ENCODE assay signal across 8 cellular contexts in genomic region chr17:56914641-56915263, GRCh38. TPM values are rescaled to one million over a fixed set of nuclear protein-coding genes. Genes with fewer than 3 reads are reported as not detected.
DNase-seq lines count a peak whose midpoint lies in the region; ATAC-seq, FAIRE-seq and TF ChIP-seq lines count a peak whose summit lies in the region.

No MANE protein-coding gene starts in this region.

- peak overlapping the region; percentile 78 for H3K4me3 ChIP-seq in BLaER1
- peak overlapping the region; percentile 85 for H3K4me3 ChIP-seq in HUES64 (ENCODE audit: low read length)
- H3K4me3 ChIP-seq in keratinocyte (ENCODE audit: control insufficient read depth in 2 of 3, extremely low read depth in 1 of 3, insufficient read depth in 2 of 3, low read depth in 1 of 3, low read length in 3 of 3) = peak overlapping the region; percentile 85 to 97 (median 93)
- peak overlapping the region; percentile 86 for H3K4me3 ChIP-seq in suprapubic skin

- H3K4me2 ChIP-seq in BLaER1 = peak overlapping the region; percentile 91
- H3K4me2 ChIP-seq in keratinocyte (ENCODE audit: control insufficient read depth, extremely low read depth, insufficient read depth, low read depth, low read length) = peak overlapping the region; percentile 86

- DNase-seq in activated naive CD8-positive, alpha-beta T cell treated with anti-CD3 and anti-CD28 coated beads, Interleukin-2, amount 50 U/mL, for 24 hours = no peak
- DNase-seq in keratinocyte (ENCODE audit: low read depth, low spot score) = no peak
- no peak for DNase-seq in suprapubic skin (ENCODE audit: low spot score in 2 of 2)
- no peak for DNase-seq in posterior cingulate gyrus
- DNase-seq in NCI-H2196 (lab: John Stamatoyannopoulos, UW; ENCODE audit: unreplicated experiment) = no peak

- TF ChIP-seq EP300 in suprapubic skin (IDR thresholded peaks at IDR 0.05) = no peak

- no peak for FAIRE-seq in keratinocyte (lab: Jason Lieb, UNC)

- H3K36me3 Mint-ChIP-seq in activated naive CD8-positive, alpha-beta T cell treated with anti-CD3 and anti-CD28 coated beads, Interleukin-2, amount 50 U/mL, for 24 hours (ENCODE audit: low read depth) = peaks cover 22% of the 10 kb centered on the region

- intact Hi-C loops in posterior cingulate gyrus (cut with DNase I) = no loop called here

- no peaks in the 10 kb centered on the region for H3K27me3 Mint-ChIP-seq in activated naive CD8-positive, alpha-beta T cell treated with anti-CD3 and anti-CD28 coated beads, Interleukin-2, amount 50 U/mL, for 24 hours

- H3K79me2 ChIP-seq in keratinocyte (ENCODE audit: control insufficient read depth, insufficient read depth, low read length) = peaks cover 43% of the 10 kb centered on the region

- 25% methylated on average over 5 of the region's 9 CpGs for WGBS in HUES64
- WGBS in suprapubic skin = 14% methylated on average over 9 of the region's 9 CpGs

- H3K36me3 ChIP-seq in BLaER1 (peaks cover 14% of the 10 kb centered on the region; the same call in 1 of the 2 replicates), HUES64 (ENCODE audit: insufficient read depth, low read length) (no peaks in the 10 kb centered on the region), keratinocyte (ENCODE audit: control insufficient read depth in 2 of 2, extremely low read depth in 1 of 2, insufficient read depth in 2 of 2, low read length in 2 of 2) (peaks cover 0 to 15% of the 10 kb centered on the region in 2 experiments), suprapubic skin (no peaks in the 10 kb centered on the region)

- peaks cover 73% of the 10 kb centered on the region for H3K4me1 Mint-ChIP-seq in activated naive CD8-positive, alpha-beta T cell treated with anti-CD3 and anti-CD28 coated beads, Interleukin-2, amount 50 U/mL, for 24 hours

- peak overlapping the region; percentile 90 for H3K9ac ChIP-seq in BLaER1
- H3K9ac ChIP-seq in HUES64 (ENCODE audit: low read depth, low read length) = peak overlapping the region; percentile 88; the same call in 1 of the 2 replicates
- peak overlapping the region; percentile 97 for H3K9ac ChIP-seq in keratinocyte (ENCODE audit: control insufficient read depth, extremely low read depth, insufficient read depth, low read length)

- no peak for ATAC-seq in activated naive CD8-positive, alpha-beta T cell treated with anti-CD3 and anti-CD28 coated beads, Interleukin-2, amount 50 U/mL, for 24 hours
- no peak for ATAC-seq in HG03442 (IDR thresholded peaks at IDR 0.05; ENCODE audit: unreplicated experiment)

- H3K4me3 Mint-ChIP-seq in activated naive CD8-positive, alpha-beta T cell treated with anti-CD3 and anti-CD28 coated beads, Interleukin-2, amount 50 U/mL, for 24 hours = peak overlapping the region; percentile 97

- H4K20me1 ChIP-seq in BLaER1 = peaks cover 36% of the 10 kb centered on the region
- no peaks in the 10 kb centered on the region for H4K20me1 ChIP-seq in keratinocyte (ENCODE audit: control insufficient read depth, extremely low read depth, insufficient read depth, low read length)

- H3K27ac Mint-ChIP-seq in activated naive CD8-positive, alpha-beta T cell treated with anti-CD3 and anti-CD28 coated beads, Interleukin-2, amount 50 U/mL, for 24 hours = peak overlapping the region; percentile 97

- H3K9me1 ChIP-seq in keratinocyte (ENCODE audit: control insufficient read depth, extremely low read depth, insufficient read depth, low read length) = no peaks in the 10 kb centered on the region

- H3K4me1 ChIP-seq in BLaER1 = peaks cover 47% of the 10 kb centered on the region
- H3K4me1 ChIP-seq in HUES64 (ENCODE audit: insufficient read depth, low read length) = peaks cover 4% of the 10 kb centered on the region; the same call in 1 of the 2 replicates
- H3K4me1 ChIP-seq in keratinocyte (ENCODE audit: control insufficient read depth, extremely low read depth, insufficient read depth, low read length) = peaks cover 27% of the 10 kb centered on the region
- peaks cover 48% of the 10 kb centered on the region for H3K4me1 ChIP-seq in suprapubic skin

- H2AFZ ChIP-seq in keratinocyte (ENCODE audit: control insufficient read depth, low read length) = no peak overlapping the region

- H3K9me3 Mint-ChIP-seq in activated naive CD8-positive, alpha-beta T cell treated with anti-CD3 and anti-CD28 coated beads, Interleukin-2, amount 50 U/mL, for 24 hours = peaks cover 20% of the 10 kb centered on the region

- no peak for TF ChIP-seq CTCF in keratinocyte (optimal IDR thresholded peaks at IDR 0.05 in 1 of 3, IDR thresholded peaks at IDR 0.05 in 1 of 3, conservative IDR thresholded peaks at IDR 0.05 in 1 of 3; ENCODE audit: extremely low read depth in 1 of 3, insufficient read depth in 2 of 3, low read length in 3 of 3)
- no peak for TF ChIP-seq CTCF in suprapubic skin (IDR thresholded peaks at IDR 0.05)

- peaks cover 20% of the 10 kb centered on the region for H3K9me3 ChIP-seq in BLaER1
- no peaks in the 10 kb centered on the region for H3K9me3 ChIP-seq in HUES64 (ENCODE audit: insufficient read depth, low read depth, low read length)
- H3K9me3 ChIP-seq in keratinocyte (ENCODE audit: control insufficient read depth, low read depth, low read length) = no peaks in the 10 kb centered on the region
- no peaks in the 10 kb centered on the region for H3K9me3 ChIP-seq in suprapubic skin

- H3K27ac ChIP-seq in BLaER1 = peak overlapping the region; percentile 89
- no peak overlapping the region for H3K27ac ChIP-seq in HUES64 (ENCODE audit: low read depth, low read length)
- H3K27ac ChIP-seq in keratinocyte (ENCODE audit: control insufficient read depth, insufficient read depth, low read length) = peak overlapping the region; percentile 93
- H3K27ac ChIP-seq in suprapubic skin = peak overlapping the region; percentile 90

- H3K27me3 ChIP-seq in BLaER1 (no peaks in the 10 kb centered on the region), HUES64 (ENCODE audit: insufficient read depth, low read length) (peaks cover 34% of the 10 kb centered on the region), keratinocyte (ENCODE audit: control insufficient read depth, extremely low read depth, insufficient read depth, low read length) (no peaks in the 10 kb centered on the region), suprapubic skin (no peaks in the 10 kb centered on the region)

- no peak for TF ChIP-seq POLR2A in suprapubic skin (IDR thresholded peaks at IDR 0.05)

- dilution Hi-C loops in keratinocyte (cut with MboI; ENCODE audit: extremely low pct_ligation_motif_present, low sequenced_read_pairs) = no loop called here

RNA-seq across cellular contexts. Expression of gene TRIM25, which starts 0.9 kb away (rescaled TPM):
- 19.2 TPM for polyA plus RNA-seq in HUES64 (2013, experiment 1 of 2)
- 18.5 TPM for polyA plus RNA-seq in HUES64 (2013, experiment 2 of 2)
- 35.0 to 98.7 TPM (median 60.3 TPM) in 3 replicates for polyA plus RNA-seq in keratinocyte
- polyA plus RNA-seq in keratinocyte (2011; ENCODE audit: low read depth) = 138 TPM
- polyA plus RNA-seq in keratinocyte (2011; cell fraction: cytosol; rRNA removed) = 45.1 and 67.0 TPM in 2 replicates
- polyA plus RNA-seq in keratinocyte (2011; cell fraction: nucleus; rRNA removed) = 75.6 and 97.0 TPM in 2 replicates
- 38.6 and 67.5 TPM in 2 replicates for polyA plus RNA-seq in keratinocyte (2012; ENCODE audit: low replicate concordance)
- 48.1 to 70.4 TPM (median 59.6 TPM) in 3 replicates for polyA minus RNA-seq in keratinocyte
- polyA minus RNA-seq in keratinocyte (2011; cell fraction: cytosol; rRNA and poly(A)+ RNA removed) = 55.8 TPM
- 58.3 and 90.5 TPM in 2 replicates for polyA minus RNA-seq in keratinocyte (2011; cell fraction: nucleus; rRNA and poly(A)+ RNA removed)
- total RNA-seq in suprapubic skin = 100 to 1,000 TPM in 1 of 4 donors, 10 to 100 TPM in 3; 39.2 to 175 (median 55.9) TPM

RNA-seq across cellular contexts. Expression of gene COIL, which starts 46.1 kb away (rescaled TPM):
- polyA plus RNA-seq in HUES64 (2013, experiment 1 of 2) = 19.0 TPM
- polyA plus RNA-seq in HUES64 (2013, experiment 2 of 2) = 20.7 TPM
- polyA plus RNA-seq in keratinocyte = 7.2 to 11.6 TPM (median 8.3 TPM) in 3 replicates
- polyA plus RNA-seq in keratinocyte (2011; ENCODE audit: low read depth) = 23.9 TPM
- polyA plus RNA-seq in keratinocyte (2011; cell fraction: cytosol; rRNA removed) = 4.6 and 7.5 TPM in 2 replicates
- 8.7 and 13.9 TPM in 2 replicates for polyA plus RNA-seq in keratinocyte (2011; cell fraction: nucleus; rRNA removed)
- 12.0 and 13.5 TPM in 2 replicates for polyA plus RNA-seq in keratinocyte (2012; ENCODE audit: low replicate concordance)
- polyA minus RNA-seq in keratinocyte = 1.7 to 3.9 TPM (median 3.0 TPM) in 3 replicates
- polyA minus RNA-seq in keratinocyte (2011; cell fraction: cytosol; rRNA and poly(A)+ RNA removed) = 2.3 TPM
- 3.3 and 4.3 TPM in 2 replicates for polyA minus RNA-seq in keratinocyte (2011; cell fraction: nucleus; rRNA and poly(A)+ RNA removed)
- total RNA-seq in suprapubic skin = 10 to 100 TPM; 13.0 to 15.6 (median 14.0) TPM
